15 cellular contexts compared by ENCODE assay signal in the genomic region with DNA sequence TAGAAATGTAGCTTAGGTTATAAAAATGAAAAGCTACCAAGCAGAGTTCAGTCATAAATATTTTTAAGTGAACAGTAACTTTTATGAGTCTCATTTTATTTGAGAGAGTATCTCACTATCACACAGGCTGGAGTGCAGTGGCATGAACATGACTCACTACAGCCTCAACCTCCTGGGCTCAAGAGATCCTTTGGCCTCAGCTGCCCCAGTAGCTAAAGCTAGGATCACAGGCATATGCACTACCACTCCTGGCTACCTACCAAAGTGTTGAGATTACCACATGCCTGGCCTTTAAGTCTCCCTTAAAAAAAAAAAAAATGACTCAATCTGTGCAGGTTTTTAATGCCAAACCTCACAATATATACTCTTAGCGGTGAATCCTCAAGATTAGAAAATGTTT. TPM values are rescaled to one million over a fixed set of nuclear protein-coding genes. Genes with fewer than 3 reads are reported as not detected.
DNase-seq lines count a peak whose midpoint lies in the region; ATAC-seq and TF ChIP-seq lines count a peak whose summit lies in the region.
"Had no signal": no experiment of that assay in that cellular context is flagged by ENCODE, and none has a peak within 500 bp of the region (broad histone marks: within the 10 kb centered on the region; RNA-seq: fewer than 3 reads in every experiment).

No MANE protein-coding gene starts in this region.

- peak; percentile 95 for ATAC-seq in SK-N-SH treated with all-trans-retinoic acid at 6 μM for 48 hours
- no peak for ATAC-seq in GM18511 (IDR thresholded peaks at IDR 0.05; ENCODE audit: unreplicated experiment)
- ATAC-seq: GM23338 had no signal

- TF ChIP-seq CTCF in fibroblast of villous mesenchyme (IDR thresholded peaks at IDR 0.05; ENCODE audit: insufficient read depth, low read depth, low read length) (no peak), GM10266 (IDR thresholded peaks at IDR 0.05; ENCODE audit: control insufficient read depth, insufficient read depth, low read depth, missing control alignments) (no peak), RWPE1 (conservative IDR thresholded peaks at IDR 0.05; ENCODE audit: low read depth) (no peak)

- DNase-seq in DMS 273 (lab: John Stamatoyannopoulos, UW; ENCODE audit: unreplicated experiment) (peak; percentile 18), DMS 273 treated with DMSO at 0.1 percent for 48 hours (lab: John Stamatoyannopoulos, UW) (no peak), fibroblast of villous mesenchyme (ENCODE audit: low read depth) (peak; percentile 98), stromal cell of bone marrow (ENCODE audit: low read depth) (peak; percentile 89), GM10266 (ENCODE audit: extremely low spot score) (no peak), RWPE1 (ENCODE audit: low spot score) (no peak)
- DNase-seq: activated CD4-positive, alpha-beta memory T cell treated with anti-CD3 and anti-CD28 coated beads, Interleukin-2, amount 10 ng/mL, durations not matched to agents 7 days and 5 days; activated naive CD8-positive, alpha-beta T cell treated with anti-CD3 and anti-CD28 coated beads, Interleukin-2, amount 10 ng/mL, durations not matched to agents 7 days and 5 days; kidney; NCI-H526 treated with DMSO at 0.1 percent for 48 hours had no signal

- CTCF ChIA-PET in RWPE1 (lab: Yijun Ruan, JAX): interaction anchor here (0.8 kb wide), 1 partner anchor 9 kb away, joined by 9 read pairs; no protein-coding TSS in a partner anchor

- H3K27ac ChIP-seq in RWPE1: no peak overlapping the region
- H3K27ac ChIP-seq: 22Rv1, epithelial cell of prostate had no signal

- POLR2A ChIA-PET in RWPE1 (lab: Yijun Ruan, JAX; ENCODE audit: low non-redundant PET): no interaction called here

- H3K4me3 ChIP-seq in fibroblast of villous mesenchyme (ENCODE audit: low read depth, low read length): no peak overlapping the region
- H3K4me3 ChIP-seq: GM23338 had no signal

TF ChIP-seq in SK-N-SH treated with all-trans-retinoic acid at 6 μM for 48 hours, 23 proteins besides CTCF, POLR2A, EP300 and RAD21:
- no peak for TF ChIP-seq ZNF8 (CRISPR knock-in tag; IDR thresholded peaks at IDR 0.05)
- no peak for TF ChIP-seq ARNTL (CRISPR knock-in tag; IDR thresholded peaks at IDR 0.05; ENCODE audit: borderline replicate concordance, low read depth)
- TF ChIP-seq GLIS3 (CRISPR knock-in tag; IDR thresholded peaks at IDR 0.05): no peak
- TF ChIP-seq ZC3H10 (CRISPR knock-in tag; IDR thresholded peaks at IDR 0.05): no peak
- TF ChIP-seq PPARA (CRISPR knock-in tag; IDR thresholded peaks at IDR 0.05; ENCODE audit: borderline replicate concordance): no peak
- no peak for TF ChIP-seq ZNF565 (CRISPR knock-in tag; conservative IDR thresholded peaks at IDR 0.05; ENCODE audit: low read depth)
- TF ChIP-seq, protein P1, sequence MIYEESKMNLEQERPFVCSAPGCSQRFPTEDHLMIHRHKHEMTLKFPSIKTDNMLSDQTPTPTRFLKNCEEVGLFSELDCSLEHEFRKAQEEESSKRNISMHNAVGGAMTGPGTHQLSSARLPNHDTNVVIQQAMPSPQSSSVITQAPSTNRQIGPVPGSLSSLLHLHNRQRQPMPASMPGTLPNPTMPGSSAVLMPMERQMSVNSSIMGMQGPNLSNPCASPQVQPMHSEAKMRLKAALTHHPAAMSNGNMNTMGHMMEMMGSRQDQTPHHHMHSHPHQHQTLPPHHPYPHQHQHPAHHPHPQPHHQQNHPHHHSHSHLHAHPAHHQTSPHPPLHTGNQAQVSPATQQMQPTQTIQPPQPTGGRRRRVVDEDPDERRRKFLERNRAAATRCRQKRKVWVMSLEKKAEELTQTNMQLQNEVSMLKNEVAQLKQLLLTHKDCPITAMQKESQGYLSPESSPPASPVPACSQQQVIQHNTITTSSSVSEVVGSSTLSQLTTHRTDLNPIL (CRISPR knock-in tag; IDR thresholded peaks at IDR 0.05; ENCODE audit: low read depth): no peak
- no peak for TF ChIP-seq ESRRG (CRISPR knock-in tag; IDR thresholded peaks at IDR 0.05)
- no peak for TF ChIP-seq PATZ1 (CRISPR knock-in tag; IDR thresholded peaks at IDR 0.05; ENCODE audit: borderline replicate concordance)
- no peak for TF ChIP-seq ZFP30 (CRISPR knock-in tag; IDR thresholded peaks at IDR 0.05)
- no peak for TF ChIP-seq ZNF70 (CRISPR knock-in tag; IDR thresholded peaks at IDR 0.05)
TF ChIP-seq in SK-N-SH treated with all-trans-retinoic acid at 6 μM for 48 hours: peak in this region for 0.

RNA-seq across cellular contexts. Expression of gene CLNS1A, which starts 34.7 kb away (rescaled TPM):
- total RNA-seq in fibroblast of villous mesenchyme: 69.3 and 88.5 TPM in 2 replicates

Comparison
In these comparisons a context has a peak if more than half of its experiments do, and no peak if none do; other contexts are left out.
1. DNase-seq: peak in DMS 273 (single experiment), fibroblast of villous mesenchyme (single experiment) and stromal cell of bone marrow (single experiment); none in DMS 273 treated with DMSO at 0.1 percent for 48 hours (single experiment), GM10266 (single experiment) and RWPE1 (single experiment).